In the genomic region with DNA sequence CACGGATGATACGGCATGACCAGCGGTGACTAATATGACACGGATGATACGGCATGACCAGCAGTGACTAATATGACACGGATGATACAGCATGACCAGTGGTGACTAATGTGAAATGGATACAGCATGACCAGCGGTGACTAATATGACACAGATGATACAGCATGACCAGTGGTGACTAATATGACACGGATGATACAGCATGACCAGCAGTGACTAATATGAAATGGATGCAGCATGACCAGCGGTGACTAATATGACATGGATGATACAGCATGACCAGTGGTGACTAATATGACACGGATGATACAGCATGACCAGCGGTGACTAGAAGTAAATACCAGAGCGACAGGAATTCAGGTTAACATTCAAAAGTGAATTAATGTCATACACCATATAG, we compare ENCODE assay signal across 7 cellular contexts.
A peak's percentile ranks its signal among the peaks of the same experiment; 100 is the strongest.
DNase-seq lines count a peak whose midpoint lies in the region; ATAC-seq, FAIRE-seq and TF ChIP-seq lines count a peak whose summit lies in the region.
"Not testable (repeated sequence)": the region's sequence is repeated elsewhere in the genome, so short reads cannot be mapped to it uniquely, and the experiment has no call there.

No MANE protein-coding gene starts in this region.

- in situ Hi-C loops in IMR-90 (cut with MboI; ENCODE audit: low sequenced_read_pairs): not testable (repeated sequence)

- not testable (repeated sequence) for TF ChIP-seq CTCF in IMR-90 (conservative IDR thresholded peaks at IDR 0.05; ENCODE audit: low read depth, low read length); endothelial cell of umbilical vein (IDR thresholded peaks at IDR 0.05; ENCODE audit: extremely low read depth in 1 of 2, insufficient read depth in 1 of 2, low read depth in 1 of 2, low read length in 2 of 2); keratinocyte (optimal IDR thresholded peaks at IDR 0.05 in 1 of 3, IDR thresholded peaks at IDR 0.05 in 1 of 3, conservative IDR thresholded peaks at IDR 0.05 in 1 of 3; ENCODE audit: extremely low read depth in 1 of 3, insufficient read depth in 2 of 3, low read length in 3 of 3)

- H3K4me3 ChIP-seq in IMR-90 (ENCODE audit: insufficient read depth, low read depth, low read length); endothelial cell of umbilical vein (replicated peaks in 1 of 3; ENCODE audit: insufficient read depth in 1 of 3, low read depth in 1 of 3, low read length in 3 of 3); keratinocyte (ENCODE audit: control insufficient read depth in 2 of 3, extremely low read depth in 1 of 3, insufficient read depth in 2 of 3, low read depth in 1 of 3, low read length in 3 of 3): not testable (repeated sequence)

- H3K79me2 ChIP-seq in endothelial cell of umbilical vein (ENCODE audit: control insufficient read depth, insufficient read depth, low read length); keratinocyte (ENCODE audit: control insufficient read depth, insufficient read depth, low read length): not testable (repeated sequence)

- TF ChIP-seq RAD21 in IMR-90 (IDR thresholded peaks at IDR 0.05; ENCODE audit: low read length): not testable (repeated sequence)

- H3K27me3 ChIP-seq in IMR-90 (ENCODE audit: control insufficient read depth, insufficient read depth, low read length); endothelial cell of umbilical vein (ENCODE audit: control insufficient read depth in 2 of 2, insufficient read depth in 2 of 2, low read length in 2 of 2); keratinocyte (ENCODE audit: control insufficient read depth, extremely low read depth, insufficient read depth, low read length): not testable (repeated sequence)

- not testable (repeated sequence) for H3K9me1 ChIP-seq in IMR-90 (ENCODE audit: insufficient read depth, low read length); endothelial cell of umbilical vein (replicated peaks; ENCODE audit: control insufficient read depth, extremely low read depth, insufficient read depth, low read length); keratinocyte (ENCODE audit: control insufficient read depth, extremely low read depth, insufficient read depth, low read length)

- H2BK5ac ChIP-seq in IMR-90 (ENCODE audit: low read depth, low read length, poor library complexity, severe bottlenecking): not testable (repeated sequence)

- peaks cover 17 to 45% of the 10 kb centered on the region in 2 experiments for H3K79me1 ChIP-seq in IMR-90 (ENCODE audit: low read depth in 1 of 2, low read length in 2 of 2)

- POLR2A ChIA-PET in IMR-90 (lab: Charles Lee; ENCODE audit: unreplicated experiment); activated CD4-positive, alpha-beta T cell treated with anti-CD3 and anti-CD28 coated beads for 36 hours (lab: Charles Lee); endothelial cell of umbilical vein (lab: Charles Lee): not testable (repeated sequence)

- not testable (repeated sequence) for H2BK15ac ChIP-seq in IMR-90 (ENCODE audit: low read depth, low read length)

- H3K36me3 Mint-ChIP-seq in activated CD4-positive, alpha-beta T cell treated with anti-CD3 and anti-CD28 coated beads for 36 hours (ENCODE audit: low read depth); activated naive CD4-positive, alpha-beta T cell treated with anti-CD3 and anti-CD28 coated beads for 36 hours (ENCODE audit: low read depth): not testable (repeated sequence)

- H3K9me3 Mint-ChIP-seq in activated CD4-positive, alpha-beta T cell treated with anti-CD3 and anti-CD28 coated beads for 36 hours (ENCODE audit: low read depth); activated naive CD4-positive, alpha-beta T cell treated with anti-CD3 and anti-CD28 coated beads for 36 hours: not testable (repeated sequence)

- not testable (repeated sequence) for H3K4me3 Mint-ChIP-seq in activated CD4-positive, alpha-beta T cell treated with anti-CD3 and anti-CD28 coated beads for 36 hours; activated naive CD4-positive, alpha-beta T cell treated with anti-CD3 and anti-CD28 coated beads for 36 hours

- not testable (repeated sequence) for H2BK20ac ChIP-seq in IMR-90 (ENCODE audit: low read depth, low read length)

- H2AFZ ChIP-seq in IMR-90 (replicated peaks; ENCODE audit: low read length, poor library complexity); endothelial cell of umbilical vein (ENCODE audit: low read depth, low read length); keratinocyte (ENCODE audit: control insufficient read depth, low read length): not testable (repeated sequence)

- not testable (repeated sequence) for H3K27me3 Mint-ChIP-seq in activated CD4-positive, alpha-beta T cell treated with anti-CD3 and anti-CD28 coated beads for 36 hours; activated naive CD4-positive, alpha-beta T cell treated with anti-CD3 and anti-CD28 coated beads for 36 hours (ENCODE audit: low read depth)

- H3K4me1 ChIP-seq in IMR-90 (ENCODE audit: control insufficient read depth, insufficient read depth, low read length); keratinocyte (ENCODE audit: control insufficient read depth, extremely low read depth, insufficient read depth, low read length): not testable (repeated sequence)
- peaks cover 18% of the 10 kb centered on the region for H3K4me1 ChIP-seq in endothelial cell of umbilical vein (ENCODE audit: control insufficient read depth, extremely low read depth, insufficient read depth, low read length)

- not testable (repeated sequence) for H3K23ac ChIP-seq in IMR-90 (ENCODE audit: low read depth, low read length)

- WGBS in IMR-90 (ENCODE audit: extremely low coverage in 2 of 2, insufficient read length in 1 of 2), 2 experiments: 98% methylated on average over 9 of the region's 12 CpGs; no CpG with 5 or more reads in 1 of the 2 experiments

- not testable (repeated sequence) for H3K9me3 ChIP-seq in IMR-90 (ENCODE audit: control insufficient read depth, insufficient read depth, low read length); endothelial cell of umbilical vein (replicated peaks; ENCODE audit: control insufficient read depth, insufficient read depth, low read length); keratinocyte (ENCODE audit: control insufficient read depth, low read depth, low read length)

- dilution Hi-C loops in IMR-90 (cut with HindIII; ENCODE audit: low sequenced_read_pairs, unreplicated experiment); endothelial cell of umbilical vein (cut with MboI; ENCODE audit: extremely low pct_ligation_motif_present, low sequenced_read_pairs); keratinocyte (cut with MboI; ENCODE audit: extremely low pct_ligation_motif_present, low sequenced_read_pairs): not testable (repeated sequence)

- not testable (repeated sequence) for H3K56ac ChIP-seq in IMR-90 (ENCODE audit: extremely low read depth, insufficient read depth, low read length)

- peaks cover 19% of the 10 kb centered on the region for H3K36me3 ChIP-seq in IMR-90 (ENCODE audit: control insufficient read depth, insufficient read depth, low read length)
- H3K36me3 ChIP-seq in endothelial cell of umbilical vein (ENCODE audit: control insufficient read depth in 2 of 2, extremely low read depth in 1 of 2, insufficient read depth in 2 of 2, low read length in 2 of 2); keratinocyte (ENCODE audit: control insufficient read depth in 2 of 2, extremely low read depth in 1 of 2, insufficient read depth in 2 of 2, low read length in 2 of 2): not testable (repeated sequence)

- H3K4me2 ChIP-seq in IMR-90 (ENCODE audit: low read depth, low read length); endothelial cell of umbilical vein (ENCODE audit: insufficient read depth, low read length); keratinocyte (ENCODE audit: control insufficient read depth, extremely low read depth, insufficient read depth, low read depth, low read length): not testable (repeated sequence)

- FAIRE-seq in endothelial cell of umbilical vein (lab: Jason Lieb, UNC); keratinocyte (lab: Jason Lieb, UNC): not testable (repeated sequence)

- H2AK5ac ChIP-seq in IMR-90 (ENCODE audit: low read depth, low read length): not testable (repeated sequence)

- ATAC-seq in IMR-90 (ENCODE audit: low read depth); activated CD4-positive, alpha-beta T cell treated with anti-CD3 and anti-CD28 coated beads for 36 hours: not testable (repeated sequence)

- not testable (repeated sequence) for H4K5ac ChIP-seq in IMR-90 (ENCODE audit: low read depth, low read length)

- not testable (repeated sequence) for H3K4me1 Mint-ChIP-seq in activated CD4-positive, alpha-beta T cell treated with anti-CD3 and anti-CD28 coated beads for 36 hours; activated naive CD4-positive, alpha-beta T cell treated with anti-CD3 and anti-CD28 coated beads for 36 hours (ENCODE audit: low read depth)

- not testable (repeated sequence) for H4K8ac ChIP-seq in IMR-90 (ENCODE audit: low read depth in 2 of 2, low read length in 2 of 2)

- H3K27ac Mint-ChIP-seq in activated CD4-positive, alpha-beta T cell treated with anti-CD3 and anti-CD28 coated beads for 36 hours; activated naive CD4-positive, alpha-beta T cell treated with anti-CD3 and anti-CD28 coated beads for 36 hours: not testable (repeated sequence)

- not testable (repeated sequence) for H3K4ac ChIP-seq in IMR-90 (ENCODE audit: low read depth, low read length)

- not testable (repeated sequence) for H3K18ac ChIP-seq in IMR-90 (ENCODE audit: low read depth, low read length)

- not testable (repeated sequence) for H4K20me1 ChIP-seq in IMR-90 (ENCODE audit: insufficient read depth, low read length); endothelial cell of umbilical vein (replicated peaks; ENCODE audit: control insufficient read depth, extremely low read depth, insufficient read depth, low read length); keratinocyte (ENCODE audit: control insufficient read depth, extremely low read depth, insufficient read depth, low read length)

- H3K14ac ChIP-seq in IMR-90 (replicated peaks; ENCODE audit: low read depth, low read length): not testable (repeated sequence)

- DNase-seq in ELR (ENCODE audit: low read depth) (peak; percentile 46), IMR-90 (peak; percentile 46), endothelial cell of umbilical vein (ENCODE audit: low read depth, low spot score) (peak; percentile 6), keratinocyte (ENCODE audit: low read depth, low spot score) (peak; percentile 49)
- peak; percentile 44 for DNase-seq in activated CD4-positive, alpha-beta T cell treated with anti-CD3 and anti-CD28 coated beads for 36 hours
- DNase-seq in activated naive CD4-positive, alpha-beta T cell treated with anti-CD3 and anti-CD28 coated beads for 36 hours: peak; percentile 12
- DNase-seq in stimulated activated CD4-positive, alpha-beta T cell treated with anti-CD3 and anti-CD28 coated beads, Interleukin-15, amount 100 ng/mL, for 24 hours: peak; percentile 9

- CTCF ChIA-PET in IMR-90 (lab: Yijun Ruan, JAX); activated CD4-positive, alpha-beta T cell treated with anti-CD3 and anti-CD28 coated beads for 36 hours (lab: Charles Lee); activated naive CD4-positive, alpha-beta T cell treated with anti-CD3 and anti-CD28 coated beads for 36 hours (lab: Charles Lee); endothelial cell of umbilical vein (lab: Charles Lee): not testable (repeated sequence)

- not testable (repeated sequence) for H3K27ac ChIP-seq in IMR-90 (ENCODE audit: insufficient read depth, low read length); endothelial cell of umbilical vein (ENCODE audit: insufficient read depth, low read depth, low read length); keratinocyte (ENCODE audit: control insufficient read depth, insufficient read depth, low read length)

- not testable (repeated sequence) for H2AK9ac ChIP-seq in IMR-90 (replicated peaks; ENCODE audit: low read depth, low read length, poor library complexity)

- H2BK120ac ChIP-seq in IMR-90 (ENCODE audit: low read depth, low read length): not testable (repeated sequence)

- H4K91ac ChIP-seq in IMR-90 (ENCODE audit: insufficient read depth, low read depth, low read length): not testable (repeated sequence)

- intact Hi-C loops in IMR-90 (cut with micrococcal nuclease); activated naive CD4-positive, alpha-beta T cell treated with anti-CD3 and anti-CD28 coated beads for 36 hours (cut with micrococcal nuclease); endothelial cell of umbilical vein (cut with micrococcal nuclease): not testable (repeated sequence)
- intact Hi-C loops in activated CD4-positive, alpha-beta T cell treated with anti-CD3 and anti-CD28 coated beads for 36 hours (cut with DNase I, micrococcal nuclease): loop anchor here in 1 of 2 experiments (2.0 kb wide), 1 partner anchor 25 kb away; no protein-coding TSS in a partner anchor

- not testable (repeated sequence) for TF ChIP-seq POLR2A in IMR-90 (IDR thresholded peaks at IDR 0.05; ENCODE audit: low read depth, low read length); endothelial cell of umbilical vein (IDR thresholded peaks at IDR 0.05; ENCODE audit: low read depth, low read length)

- not testable (repeated sequence) for BruUV-seq in IMR-90 (replicated peaks; lab: Mats Ljungman, UMichigan); endothelial cell of umbilical vein (replicated peaks; lab: Mats Ljungman, UMichigan)

- not testable (repeated sequence) for H3K9ac ChIP-seq in IMR-90 (ENCODE audit: low read depth, low read length); endothelial cell of umbilical vein (replicated peaks; ENCODE audit: extremely low read depth, insufficient read depth, low read length); keratinocyte (ENCODE audit: control insufficient read depth, extremely low read depth, insufficient read depth, low read length)
